ENCODE assay signal across 9 cellular contexts in the genomic region with DNA sequence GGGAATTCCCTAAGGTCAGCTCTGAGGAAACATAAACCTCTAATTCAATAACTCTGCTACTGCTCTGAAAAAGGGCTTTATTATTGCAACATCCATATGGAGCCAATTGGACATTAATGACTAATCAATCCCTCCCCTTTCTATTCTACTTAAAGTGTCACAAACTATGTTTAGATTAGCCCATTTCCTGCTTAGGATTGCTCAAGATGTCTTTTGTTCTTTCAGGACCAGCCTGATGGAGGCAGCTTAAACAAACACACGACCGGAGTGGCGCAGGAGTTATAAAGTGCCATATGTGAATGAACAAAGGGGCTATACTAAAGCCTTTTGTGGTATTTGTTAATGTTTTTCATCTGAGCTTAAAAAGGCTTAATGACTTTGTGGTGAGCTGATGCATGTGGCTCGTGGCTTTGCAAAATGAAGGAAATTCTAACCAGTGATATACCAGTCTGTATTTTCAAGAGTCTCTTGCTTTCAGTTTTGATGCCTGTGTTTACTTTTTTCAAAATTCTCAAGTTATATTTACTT.
DNase-seq lines count a peak whose midpoint lies in the region; ATAC-seq and TF ChIP-seq lines count a peak whose summit lies in the region.
"Had no signal": no experiment of that assay in that cellular context is flagged by ENCODE, and none has a peak within 500 bp of the region (broad histone marks: within the 10 kb centered on the region; RNA-seq: fewer than 3 reads in every experiment).

No MANE protein-coding gene starts in this region.

- intact Hi-C loops in CD14-positive monocyte (cut with micrococcal nuclease): no loop called here
- intact Hi-C loops in sigmoid colon (cut with DNase I): no loop called here

- peaks cover 1 to 2% (median 1%) of the 10 kb centered on the region in 3 donors for H3K27me3 Mint-ChIP-seq in CD14-positive monocyte (ENCODE audit: low read depth in 3 of 3)

- H3K36me3 Mint-ChIP-seq in CD14-positive monocyte: no peaks in the 10 kb centered on the region

- peaks cover 27% of the 10 kb centered on the region for H3K4me1 ChIP-seq in foreskin keratinocyte
- no peaks in the 10 kb centered on the region for H3K4me1 ChIP-seq in sigmoid colon

- H3K4me3 Mint-ChIP-seq in CD14-positive monocyte: peak overlapping the region; percentile 5 to 70
- H3K4me3 Mint-ChIP-seq: stimulated activated naive CD8-positive, alpha-beta T cell treated with anti-CD3 and anti-CD28 coated beads, Interleukin-15, Interleukin-2, amounts not matched to agents 100 ng/mL and 50 ng/mL, for 24 hours had no signal

- H3K27ac Mint-ChIP-seq in CD14-positive monocyte: peak overlapping the region in 5 of 7 donors; percentile 21 to 74 (median 32)
- H3K27ac Mint-ChIP-seq: stimulated activated naive CD8-positive, alpha-beta T cell treated with anti-CD3 and anti-CD28 coated beads, Interleukin-15, Interleukin-2, amounts not matched to agents 100 ng/mL and 50 ng/mL, for 24 hours had no signal

- H3K9me3 Mint-ChIP-seq in CD14-positive monocyte: peaks cover 0 to 2% (median 0%) of the 10 kb centered on the region in 7 donors
- H3K9me3 Mint-ChIP-seq: stimulated activated naive CD8-positive, alpha-beta T cell treated with anti-CD3 and anti-CD28 coated beads, Interleukin-15, Interleukin-2, amounts not matched to agents 100 ng/mL and 50 ng/mL, for 24 hours had no signal

- TF ChIP-seq EP300 in sigmoid colon (IDR thresholded peaks at IDR 0.05): no peak

- peaks cover 12% of the 10 kb centered on the region for H3K4me1 Mint-ChIP-seq in CD14-positive monocyte

- no peak for TF ChIP-seq POLR2A in sigmoid colon (IDR thresholded peaks at IDR 0.05)

- no peak for DNase-seq in CD14-positive monocyte (ENCODE audit: low spot score)
- peak; percentile 89 for DNase-seq in Jurkat, Clone E6-1 (ENCODE audit: low read depth, low spot score)
- DNase-seq in RPMI7951 (ENCODE audit: low read depth): peak; percentile 80
- DNase-seq in foreskin keratinocyte: peak; percentile 78 to 82
- no peak for DNase-seq in sigmoid colon
- DNase-seq in inferior parietal cortex (ENCODE audit: extremely low spot score): no peak
- no peak for DNase-seq in GDM1 (lab: John Stamatoyannopoulos, UW)

- H3K36me3 ChIP-seq in sigmoid colon: no peaks in the 10 kb centered on the region

- H3K4me3 ChIP-seq in Jurkat, Clone E6-1 (ENCODE audit: low read length): no peak overlapping the region
- no peak overlapping the region for H3K4me3 ChIP-seq in sigmoid colon

- ATAC-seq in foreskin keratinocyte: peak; percentile 88
- no peak for ATAC-seq in HG03439 (IDR thresholded peaks at IDR 0.05; ENCODE audit: unreplicated experiment)

- H3K27ac ChIP-seq in foreskin keratinocyte: no peak overlapping the region
- H3K27ac ChIP-seq in sigmoid colon: no peak overlapping the region

- no peaks in the 10 kb centered on the region for H3K9me3 ChIP-seq in sigmoid colon

- TF ChIP-seq CTCF in CD14-positive monocyte (IDR thresholded peaks at IDR 0.05): no peak
- TF ChIP-seq CTCF in foreskin keratinocyte (conservative IDR thresholded peaks at IDR 0.05): peak; percentile 30
- TF ChIP-seq CTCF in sigmoid colon (IDR thresholded peaks at IDR 0.05): no peak

- WGBS in sigmoid colon, 2 donors: 2 to 23% methylated on average over 4 of the region's 4 CpGs

- H3K27me3 ChIP-seq in foreskin keratinocyte: no peaks in the 10 kb centered on the region
- no peaks in the 10 kb centered on the region for H3K27me3 ChIP-seq in sigmoid colon

Comparison
In these comparisons a context has a peak if more than half of its experiments do, and no peak if none do; other contexts are left out.
1. DNase-seq: peak in Jurkat, Clone E6-1 (single experiment), RPMI7951 (single experiment) and foreskin keratinocyte (2 of 2); none in CD14-positive monocyte (single experiment), sigmoid colon (single experiment), inferior parietal cortex (single experiment) and GDM1 (single experiment).